In the genomic region with DNA sequence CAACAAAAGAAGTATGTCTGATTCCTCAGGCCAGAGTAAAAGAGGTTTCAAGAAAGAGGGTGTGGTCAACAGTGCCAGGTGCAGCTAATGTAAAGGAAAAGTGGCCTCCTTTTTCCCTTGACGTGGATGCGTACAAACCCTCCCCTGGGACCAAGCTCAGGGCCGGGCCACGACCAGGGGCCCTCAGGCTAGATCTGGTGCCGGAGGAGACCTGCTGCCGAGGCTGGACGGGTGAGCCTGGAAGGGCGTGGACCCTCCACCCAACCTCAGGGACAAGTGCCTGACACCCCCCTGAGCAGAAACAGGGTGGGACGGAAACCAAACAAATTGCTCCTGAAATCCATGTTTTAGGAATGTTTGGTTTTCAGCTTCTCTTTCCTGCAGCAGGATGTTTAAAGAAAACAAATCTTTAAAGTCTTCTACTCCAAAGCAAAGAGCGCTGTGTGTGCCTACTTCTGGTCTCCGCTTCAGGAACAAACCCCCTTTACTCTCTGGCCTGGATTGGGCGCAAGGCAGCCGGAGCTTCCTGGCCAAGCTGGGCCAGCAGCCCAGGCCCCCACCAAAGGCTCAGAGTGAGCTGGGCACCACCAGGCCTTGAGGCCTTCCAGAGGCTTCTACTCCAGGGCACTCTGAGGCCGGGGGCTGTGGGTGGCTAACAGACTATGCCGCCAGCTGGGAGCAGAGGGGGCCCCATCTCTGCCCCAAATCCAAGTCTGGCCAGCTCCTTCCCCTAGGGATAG, we compare ENCODE assay signal across 24 cellular contexts. TPM values are rescaled to one million over a fixed set of nuclear protein-coding genes. Genes with fewer than 3 reads are reported as not detected.
DNase-seq lines count a peak whose midpoint lies in the region; ATAC-seq, FAIRE-seq and TF ChIP-seq lines count a peak whose summit lies in the region.
"Had no signal": no experiment of that assay in that cellular context is flagged by ENCODE, and none has a peak within 500 bp of the region (broad histone marks: within the 10 kb centered on the region; RNA-seq: fewer than 3 reads in every experiment).

No MANE protein-coding gene starts in this region.

- H3K4me3 Mint-ChIP-seq in activated B cell treated with CpG ODN at 0.5 μM for 24 hours: no peak overlapping the region
- H3K4me3 Mint-ChIP-seq: activated naive CD4-positive, alpha-beta T cell treated with anti-CD3 and anti-CD28 coated beads, Interleukin-2, amount 10 ng/mL, durations not matched to agents 7 days and 5 days; CD8-positive, alpha-beta T cell had no signal

- no TSS peak for BruUV-seq in HepG2 (replicated peaks; lab: Mats Ljungman, UMichigan)

- CTCF ChIA-PET in HepG2 (lab: Yijun Ruan, JAX; ENCODE audit: low intra/inter-chr PET ratio, low total read pairs) (no interaction called here), activated B cell treated with CpG ODN at 0.5 μM for 24 hours (lab: Charles Lee) (interaction anchor here (1.2 to 1.7 kb wide), 2 partner anchors 10 to 117 kb away, joined by 3 to 5 read pairs; no protein-coding TSS in a partner anchor)

- intact Hi-C loops in HepG2 (cut with micrococcal nuclease; ENCODE audit: unreplicated experiment) (loop anchor here (1.0 kb wide), 1 partner anchor 48 kb away; no protein-coding TSS in a partner anchor), right lobe of liver (cut with DNase I) (loop anchor here (5.0 to 10.0 kb wide), 2 partner anchors 117 to 145 kb away; no protein-coding TSS in a partner anchor), activated B cell treated with CpG ODN at 0.5 μM for 24 hours (cut with micrococcal nuclease) (loop anchor here (10.0 kb wide), 1 partner anchor 285 kb away; the partner anchor contains the start of gene TNK2)

- FAIRE-seq in HepG2 (lab: Jason Lieb, UNC): no peak

- H3K4me2 ChIP-seq in HepG2 (ENCODE audit: low read depth, low read length): peak overlapping the region; percentile 41; the same call in 1 of the 2 replicates

- peaks cover 58% of the 10 kb centered on the region for H3K4me1 ChIP-seq in HepG2 (ENCODE audit: insufficient read depth, low read length)
- peaks cover 0 to 23% (median 0%) of the 10 kb centered on the region in 4 donors for H3K4me1 ChIP-seq in right lobe of liver

- peaks cover 4 to 31% of the 10 kb centered on the region in 2 experiments for H3K27me3 ChIP-seq in HepG2 (ENCODE audit: control insufficient read depth in 1 of 2, insufficient read depth in 2 of 2, low read length in 2 of 2)
- no peaks in the 10 kb centered on the region for H3K27me3 ChIP-seq in right lobe of liver
- no peaks in the 10 kb centered on the region for H3K27me3 ChIP-seq in layer of hippocampus (ENCODE audit: control insufficient read depth, insufficient read depth, low read length)
- H3K27me3 ChIP-seq: cardiac muscle cell, heart right ventricle had no signal

- 11% methylated on average over 11 of the region's 15 CpGs for WGBS in HepG2 (ENCODE audit: low lambda C conversion rate)
- WGBS in right lobe of liver (ENCODE audit: insufficient coverage, low coverage, low lambda C conversion rate, missing lambda C conversion rate): 95% methylated on average over 10 of the region's 15 CpGs

- H3K9ac ChIP-seq in HepG2 (ENCODE audit: insufficient read depth, low read depth, low read length): no peak overlapping the region

- TF ChIP-seq POLR2A in HepG2 (IDR thresholded peaks at IDR 0.05; ENCODE audit: insufficient read depth in 1 of 2, low read depth in 2 of 2, low read length in 2 of 2): no peak
- no peak for TF ChIP-seq POLR2A in right lobe of liver (IDR thresholded peaks at IDR 0.05)

- no peaks in the 10 kb centered on the region for H3K27me3 Mint-ChIP-seq in activated B cell treated with CpG ODN at 0.5 μM for 24 hours
- H3K27me3 Mint-ChIP-seq: activated naive CD4-positive, alpha-beta T cell treated with anti-CD3 and anti-CD28 coated beads, Interleukin-2, amount 10 ng/mL, durations not matched to agents 7 days and 5 days; natural killer cell treated with Interleukin-12 subunit alpha and Interleukin-12 subunit beta and Interleukin-15 and Interleukin-18, amount 100 ng/mL, for 72 hours had no signal

- in situ Hi-C loops in HepG2 (cut with HindIII; ENCODE audit: extremely low pct_ligation_motif_present, low pct_unique_long_range_greater_than_20kb): loop anchor here (5.0 kb wide), 1 partner anchor 167 kb away; no protein-coding TSS in a partner anchor

- no peaks in the 10 kb centered on the region for H3K9me3 Mint-ChIP-seq in activated B cell treated with CpG ODN at 0.5 μM for 24 hours
- H3K9me3 Mint-ChIP-seq: activated naive CD4-positive, alpha-beta T cell treated with anti-CD3 and anti-CD28 coated beads, Interleukin-2, amount 10 ng/mL, durations not matched to agents 7 days and 5 days; CD8-positive, alpha-beta T cell; natural killer cell treated with Interleukin-12 subunit alpha and Interleukin-12 subunit beta and Interleukin-15 and Interleukin-18, amount 100 ng/mL, for 72 hours had no signal

- TF ChIP-seq EP300 in HepG2 (IDR thresholded peaks at IDR 0.05; ENCODE audit: low read depth in 2 of 2, low read length in 2 of 2) (no peak), HepG2 (CRISPR knock-in tag; IDR thresholded peaks at IDR 0.05; ENCODE audit: borderline replicate concordance) (no peak)

- no peak for TF ChIP-seq CTCF in HepG2 (CRISPR knock-in tag; IDR thresholded peaks at IDR 0.05)
- TF ChIP-seq CTCF in right lobe of liver (IDR thresholded peaks at IDR 0.05): no peak
- no peak for TF ChIP-seq CTCF in activated B cell treated with CpG ODN at 0.5 μM for 24 hours (IDR thresholded peaks at IDR 0.05)

- H3K4me3 ChIP-seq in HepG2 (replicated peaks in 1 of 3; ENCODE audit: insufficient read depth in 1 of 3, low read depth in 2 of 3, low read length in 3 of 3) (peak overlapping the region in 1 of 3 experiments; percentile 37; a peak in 1 of 6 replicates), right lobe of liver (no peak overlapping the region)
- H3K4me3 ChIP-seq: cardiac muscle cell, heart right ventricle had no signal

- no peaks in the 10 kb centered on the region for H3K9me3 ChIP-seq in HepG2 (ENCODE audit: low read length)
- H3K9me3 ChIP-seq in right lobe of liver: no peaks in the 10 kb centered on the region
- H3K9me3 ChIP-seq: heart right ventricle had no signal

- peak overlapping the region; percentile 44 for H2AFZ ChIP-seq in HepG2 (ENCODE audit: low read length)

- H3K36me3 ChIP-seq in HepG2 (replicated peaks in 1 of 2; ENCODE audit: control insufficient read depth in 1 of 2, insufficient read depth in 2 of 2, low read length in 2 of 2) (no peaks in the 10 kb centered on the region), right lobe of liver (no peaks in the 10 kb centered on the region)
- H3K36me3 ChIP-seq: cardiac muscle cell, heart right ventricle had no signal

- TF ChIP-seq RAD21 in HepG2 (CRISPR knock-in tag; IDR thresholded peaks at IDR 0.05): no peak

- POLR2A ChIA-PET in HepG2 (lab: Yijun Ruan, JAX) (interaction anchor here (0.9 kb wide), 1 partner anchor 116 kb away, joined by 3 read pairs; no protein-coding TSS in a partner anchor), activated B cell treated with CpG ODN at 0.5 μM for 24 hours (lab: Charles Lee) (interaction anchor here (7.8 kb wide), 1 partner anchor 9 kb away, joined by 116 read pairs; no protein-coding TSS in a partner anchor)

- no peaks in the 10 kb centered on the region for H4K20me1 ChIP-seq in HepG2 (ENCODE audit: insufficient read depth, low read length)

- H3K27ac Mint-ChIP-seq in activated B cell treated with CpG ODN at 0.5 μM for 24 hours: peak overlapping the region; percentile 56
- H3K27ac Mint-ChIP-seq: activated naive CD4-positive, alpha-beta T cell treated with anti-CD3 and anti-CD28 coated beads, Interleukin-2, amount 10 ng/mL, durations not matched to agents 7 days and 5 days had no signal

- H3K36me3 Mint-ChIP-seq in activated B cell treated with CpG ODN at 0.5 μM for 24 hours (ENCODE audit: low read depth): no peaks in the 10 kb centered on the region
- H3K36me3 Mint-ChIP-seq: activated naive CD4-positive, alpha-beta T cell treated with anti-CD3 and anti-CD28 coated beads, Interleukin-2, amount 10 ng/mL, durations not matched to agents 7 days and 5 days; CD8-positive, alpha-beta T cell; natural killer cell treated with Interleukin-12 subunit alpha and Interleukin-12 subunit beta and Interleukin-15 and Interleukin-18, amount 100 ng/mL, for 72 hours had no signal

- H3K27ac ChIP-seq in HepG2 (ENCODE audit: extremely low read length, insufficient read depth, low read length) (peak overlapping the region; percentile 19), right lobe of liver (no peak overlapping the region), layer of hippocampus (ENCODE audit: low read depth, low read length) (peak overlapping the region; percentile 52)
- H3K27ac ChIP-seq: cardiac muscle cell, heart right ventricle had no signal

- peak; percentile 31 for ATAC-seq in HepG2
- no peak for ATAC-seq in right lobe of liver
- ATAC-seq in activated B cell treated with CpG ODN at 0.5 μM for 24 hours (ENCODE audit: low read depth): no peak
- ATAC-seq in GM19395 (IDR thresholded peaks at IDR 0.05; ENCODE audit: unreplicated experiment): no peak
- no peak for ATAC-seq in HG03039 (IDR thresholded peaks at IDR 0.05; ENCODE audit: unreplicated experiment)
- ATAC-seq: CD8-positive, alpha-beta T cell; heart right ventricle; natural killer cell treated with Interleukin-12 subunit alpha and Interleukin-12 subunit beta and Interleukin-15 and Interleukin-18, amount 100 ng/mL, for 72 hours; sciatic nerve had no signal

- peaks cover 63% of the 10 kb centered on the region for H3K4me1 Mint-ChIP-seq in activated B cell treated with CpG ODN at 0.5 μM for 24 hours

- H3K79me2 ChIP-seq in HepG2 (ENCODE audit: insufficient read depth, low read length): no peaks in the 10 kb centered on the region

- no peak for DNase-seq in HepG2 (ENCODE audit: low spot score)
- no peak for DNase-seq in right lobe of liver
- DNase-seq in activated B cell treated with CpG ODN at 0.5 μM for 24 hours: no peak
- DNase-seq in activated gamma-delta T cell treated with Interleukin-2 at 50 U/mL for 16 hours: no peak
- DNase-seq: activated CD4-positive, CD25-positive, alpha-beta regulatory T cell; activated naive CD4-positive, alpha-beta T cell treated with anti-CD3 and anti-CD28 coated beads, Interleukin-2, amount 10 ng/mL, durations not matched to agents 7 days and 5 days; activated T-cell treated with anti-CD3 and anti-CD28 coated beads, Interleukin-2, amount 50 U/mL, for 1 hour; CD8-positive, alpha-beta T cell; NCI-H1092; NCI-H2081; NCI-H524 treated with DMSO at 0.1 percent for 48 hours; stimulated activated CD8-positive, alpha-beta memory T cell treated with anti-CD3 and anti-CD28 coated beads, Interleukin-4, amount 100 ng/mL, for 48 hours; T1000 had no signal

RNA-seq across cellular contexts. Expression of gene ZDHHC19, which starts 21.4 kb away (rescaled TPM):
- total RNA-seq in HepG2 (2016; rRNA removed; fragmentation: Illumina TruSeq; extraction: Trizol): 0.22 TPM in 1 of 2 replicates, not detected in the other
- not detected in 2 replicates for total RNA-seq in HepG2 (2016; cell fraction: cytosol; rRNA removed; fragmentation: Illumina TruSeq; extraction: Trizol; ENCODE audit: low read depth)
- total RNA-seq in HepG2 (2016; cell fraction: insoluble cytoplasmic fraction; rRNA removed; fragmentation: Illumina TruSeq; extraction: Trizol): not detected in 2 replicates
- not detected in 2 replicates for total RNA-seq in HepG2 (2016; cell fraction: membrane; rRNA removed; fragmentation: Illumina TruSeq; extraction: Trizol)
- not detected in 2 replicates for total RNA-seq in HepG2 (2016; cell fraction: nucleus; rRNA removed; fragmentation: Illumina TruSeq; extraction: Trizol)
- 0.53 and 0.97 TPM in 2 replicates for polyA plus RNA-seq in HepG2 (2011; rRNA removed)
- polyA plus RNA-seq in HepG2 (2011; cell fraction: cytosol; rRNA removed): 0.47 TPM in 2 replicates
- 1.5 and 1.9 TPM in 2 replicates for polyA plus RNA-seq in HepG2 (2011; cell fraction: nucleus; rRNA removed)
- polyA plus RNA-seq in HepG2 (2012): 1.2 and 3.4 TPM in 2 replicates
- 0.43 TPM in 1 of 2 replicates, not detected in the other for polyA plus RNA-seq in HepG2 (2016; cell fraction: cytosol; fragmentation: Illumina TruSeq; extraction: Trizol; ENCODE audit: low read depth)
- 0.53 TPM in 1 of 2 replicates, not detected in the other for polyA plus RNA-seq in HepG2 (2016; cell fraction: insoluble cytoplasmic fraction; fragmentation: Illumina TruSeq; extraction: Trizol; ENCODE audit: low read depth)
- polyA plus RNA-seq in HepG2 (2016; cell fraction: membrane; fragmentation: Illumina TruSeq; extraction: Trizol; ENCODE audit: low read depth): not detected in 2 replicates
- not detected in 2 replicates for polyA plus RNA-seq in HepG2 (2016; cell fraction: nucleus; fragmentation: Illumina TruSeq; extraction: Trizol; ENCODE audit: insufficient read depth, low read depth)
- 0.30 TPM in 1 of 2 replicates, not detected in the other for polyA minus RNA-seq in HepG2 (2011; rRNA and poly(A)+ RNA removed; ENCODE audit: low replicate concordance)
- not detected in 2 replicates for polyA minus RNA-seq in HepG2 (2011; cell fraction: cytosol; rRNA and poly(A)+ RNA removed)
- polyA minus RNA-seq in HepG2 (2011; cell fraction: nucleus; rRNA and poly(A)+ RNA removed): 0.26 and 1.1 TPM in 2 replicates
- total RNA-seq in right lobe of liver: 1 to 10 TPM in 3 of 6 experiments, under 1 TPM in 3; 0.18 to 5.8 (median 0.80) TPM
- 0.31 TPM in 1 of 2 replicates, not detected in the other for total RNA-seq in activated B cell treated with CpG ODN at 0.5 μM for 24 hours
- total RNA-seq: CD8-positive, alpha-beta T cell; dermis microvascular lymphatic vessel endothelial cell; LHCN-M2; RPMI7951; sciatic nerve; ureter had no signal

RNA-seq across cellular contexts. Expression of gene SLC51A, which starts 26.6 kb away (rescaled TPM):
- total RNA-seq in HepG2 (2016; rRNA removed; fragmentation: Illumina TruSeq; extraction: Trizol) (3.8 and 4.3 TPM in 2 replicates), right lobe of liver (100 to 1,000 TPM in 2 of 6 experiments, 10 to 100 TPM in 4; 23.1 to 129 (median 64.0) TPM), activated B cell treated with CpG ODN at 0.5 μM for 24 hours (not detected in 2 replicates)
- 1.8 and 2.1 TPM in 2 replicates for total RNA-seq in HepG2 (2016; cell fraction: cytosol; rRNA removed; fragmentation: Illumina TruSeq; extraction: Trizol; ENCODE audit: low read depth)
- 2.3 and 4.7 TPM in 2 replicates for total RNA-seq in HepG2 (2016; cell fraction: insoluble cytoplasmic fraction; rRNA removed; fragmentation: Illumina TruSeq; extraction: Trizol)
- 1.2 and 1.5 TPM in 2 replicates for total RNA-seq in HepG2 (2016; cell fraction: membrane; rRNA removed; fragmentation: Illumina TruSeq; extraction: Trizol)
- total RNA-seq in HepG2 (2016; cell fraction: nucleus; rRNA removed; fragmentation: Illumina TruSeq; extraction: Trizol): 3.7 and 5.8 TPM in 2 replicates
- polyA plus RNA-seq in HepG2 (2011; rRNA removed): 48.8 and 96.4 TPM in 2 replicates
- 21.3 and 40.5 TPM in 2 replicates for polyA plus RNA-seq in HepG2 (2011; cell fraction: cytosol; rRNA removed)
- polyA plus RNA-seq in HepG2 (2011; cell fraction: nucleus; rRNA removed): 286 and 508 TPM in 2 replicates
- polyA plus RNA-seq in HepG2 (2012): 60.6 and 133 TPM in 2 replicates
- polyA plus RNA-seq in HepG2 (2016; cell fraction: cytosol; fragmentation: Illumina TruSeq; extraction: Trizol; ENCODE audit: low read depth): 1.3 and 1.5 TPM in 2 replicates
- polyA plus RNA-seq in HepG2 (2016; cell fraction: insoluble cytoplasmic fraction; fragmentation: Illumina TruSeq; extraction: Trizol; ENCODE audit: low read depth): 1.2 and 2.5 TPM in 2 replicates
- 1.7 TPM in 2 replicates for polyA plus RNA-seq in HepG2 (2016; cell fraction: membrane; fragmentation: Illumina TruSeq; extraction: Trizol; ENCODE audit: low read depth)
- 9.4 and 12.9 TPM in 2 replicates for polyA plus RNA-seq in HepG2 (2016; cell fraction: nucleus; fragmentation: Illumina TruSeq; extraction: Trizol; ENCODE audit: insufficient read depth, low read depth)
- 29.6 TPM in 1 of 2 replicates, not detected in the other for polyA minus RNA-seq in HepG2 (2011; rRNA and poly(A)+ RNA removed; ENCODE audit: low replicate concordance)
- 7.6 and 19.3 TPM in 2 replicates for polyA minus RNA-seq in HepG2 (2011; cell fraction: cytosol; rRNA and poly(A)+ RNA removed)
- 24.8 and 52.6 TPM in 2 replicates for polyA minus RNA-seq in HepG2 (2011; cell fraction: nucleus; rRNA and poly(A)+ RNA removed)
- total RNA-seq: cardiac muscle cell; CD8-positive, alpha-beta T cell; dermis microvascular lymphatic vessel endothelial cell; LHCN-M2; natural killer cell treated with Interleukin-12 subunit alpha and Interleukin-12 subunit beta and Interleukin-15 and Interleukin-18, amount 100 ng/mL, for 72 hours; RPMI7951; ureter had no signal

Comparison
In these comparisons a context has a peak if more than half of its experiments do, and no peak if none do; other contexts are left out.
1. H3K27ac ChIP-seq: peak in HepG2 (single experiment) and layer of hippocampus (single experiment); none in right lobe of liver (0 of 3).